8 cellular contexts compared by ENCODE assay signal in genomic region chr12:8241917-8242622, GRCh38. TPM values are rescaled to one million over a fixed set of nuclear protein-coding genes. Genes with fewer than 3 reads are reported as not detected.
A peak's percentile ranks its signal among the peaks of the same experiment; 100 is the strongest.
DNase-seq lines count a peak whose midpoint lies in the region; ATAC-seq and TF ChIP-seq lines count a peak whose summit lies in the region.
"Not testable (repeated sequence)": the region's sequence is repeated elsewhere in the genome, so short reads cannot be mapped to it uniquely, and the experiment has no call there.

No MANE protein-coding gene starts in this region.

- H3K27me3 ChIP-seq in DND-41 (ENCODE audit: insufficient read depth, low read length, poor library complexity); SJSA1 (replicated peaks); ectodermal cell (ENCODE audit: control insufficient read depth, insufficient read depth, low read length, poor library complexity, severe bottlenecking); osteoblast (ENCODE audit: insufficient read depth, low read length); thoracic aorta (replicated peaks; ENCODE audit: insufficient read depth): not testable (repeated sequence)

- peak overlapping the region; percentile 67 for H3K9ac ChIP-seq in DND-41 (ENCODE audit: low read depth, low read length)

- TF ChIP-seq CTCF in DND-41 (IDR thresholded peaks at IDR 0.05; ENCODE audit: borderline replicate concordance, extremely low read depth, low read length, poor library complexity, severe bottlenecking); LNCaP clone FGC (IDR thresholded peaks at IDR 0.05; ENCODE audit: control insufficient read depth, extremely low read depth, insufficient read depth); osteoblast (IDR thresholded peaks at IDR 0.05; ENCODE audit: extremely low read depth, low read depth, low read length); thoracic aorta (IDR thresholded peaks at IDR 0.05): not testable (repeated sequence)

- H3K36me3 Mint-ChIP-seq in immature natural killer cell, result not testable (repeated sequence)

- peaks cover 12% of the 10 kb centered on the region for H3K4me1 ChIP-seq in DND-41 (ENCODE audit: insufficient read depth, low read length)
- H3K4me1 ChIP-seq in SJSA1 (replicated peaks); ectodermal cell (ENCODE audit: control insufficient read depth, insufficient read depth, low read length); osteoblast (ENCODE audit: insufficient read depth, low read length); thoracic aorta (ENCODE audit: control insufficient read depth in 1 of 2, low read depth in 2 of 2): not testable (repeated sequence)

- not testable (repeated sequence) for H3K79me2 ChIP-seq in DND-41 (ENCODE audit: insufficient read depth, low read length); osteoblast (ENCODE audit: insufficient read depth, low read length)

- H4K20me1 ChIP-seq in DND-41 (ENCODE audit: insufficient read depth, low read length); osteoblast (ENCODE audit: insufficient read depth, low read length): not testable (repeated sequence)

- not testable (repeated sequence) for H3K27me3 Mint-ChIP-seq in immature natural killer cell (ENCODE audit: low read depth in 3 of 3)

- H3K9me3 ChIP-seq in DND-41 (ENCODE audit: insufficient read depth, low read length, severe bottlenecking); SJSA1 (replicated peaks); ectodermal cell (ENCODE audit: control insufficient read depth, low read length); osteoblast (ENCODE audit: low read depth, low read length); thoracic aorta: not testable (repeated sequence)

- H3K27ac Mint-ChIP-seq in immature natural killer cell, result peak overlapping the region; percentile 30 to 76 (median 54)

- H3K4me2 ChIP-seq in DND-41 (ENCODE audit: insufficient read depth, low read length) (peak overlapping the region; percentile 83), osteoblast (ENCODE audit: insufficient read depth, low read length) (peak overlapping the region; percentile 84)

- peak overlapping the region; percentile 47; the same call in 1 of the 2 replicates for H3K27ac ChIP-seq in DND-41 (ENCODE audit: low read length)
- peak overlapping the region; percentile 87 for H3K27ac ChIP-seq in SJSA1
- H3K27ac ChIP-seq in ectodermal cell (ENCODE audit: insufficient read depth, low read depth, low read length, poor library complexity, severe bottlenecking), result not testable (repeated sequence)
- H3K27ac ChIP-seq in osteoblast (ENCODE audit: low read depth, low read length), result peak overlapping the region; percentile 81
- peak overlapping the region in 1 of 2 donors; percentile 82 for H3K27ac ChIP-seq in thoracic aorta

- H3K36me3 ChIP-seq in DND-41 (ENCODE audit: insufficient read depth, low read length); SJSA1; ectodermal cell (ENCODE audit: control insufficient read depth, insufficient read depth, low read length); osteoblast (ENCODE audit: insufficient read depth, low read length); thoracic aorta: not testable (repeated sequence)

- H3K4me1 Mint-ChIP-seq in immature natural killer cell, result not testable (repeated sequence)

- ATAC-seq in DND-41 (ENCODE audit: insufficient read depth, low read depth); thoracic aorta (ENCODE audit: insufficient number of reproducible peaks, low FRiP score, low read depth): not testable (repeated sequence)

- H2AFZ ChIP-seq in DND-41 (ENCODE audit: low read depth, low read length), result peak overlapping the region; percentile 82
- peak overlapping the region; percentile 6 for H2AFZ ChIP-seq in osteoblast (ENCODE audit: low read length)

- WGBS in ectodermal cell, 2 experiments, result 3 to 7% methylated on average over 18 to 19 of the region's 20 CpGs

- H3K4me3 Mint-ChIP-seq in immature natural killer cell, result peak overlapping the region; percentile 77 to 96 (median 94)

- H3K4me3 ChIP-seq in DND-41 (ENCODE audit: low read depth in 1 of 2, low read length in 2 of 2), result peak overlapping the region; percentile 41 to 69; a peak in 3 of 4 replicates
- H3K4me3 ChIP-seq in LNCaP clone FGC (ENCODE audit: low read depth, low read length), result peak overlapping the region; percentile 79
- peak overlapping the region; percentile 69 for H3K4me3 ChIP-seq in SJSA1
- peak overlapping the region; percentile 68 for H3K4me3 ChIP-seq in ectodermal cell (ENCODE audit: insufficient read depth, low read depth, low read length)
- peak overlapping the region; percentile 74 for H3K4me3 ChIP-seq in osteoblast (ENCODE audit: insufficient read depth, low read length)
- peak overlapping the region; percentile 97 for H3K4me3 ChIP-seq in thoracic aorta

- DNase-seq in DND-41 (peak; percentile 58), SJSA1 (ENCODE audit: low read depth in 1 of 2, low spot score in 2 of 2) (peak; percentile 55 to 69), immature natural killer cell (peak in 2 of 3 donors; percentile 14 to 19), osteoblast (ENCODE audit: insufficient read length, low spot score, missing footprints) (peak; percentile 29)
- not testable (repeated sequence) for DNase-seq in LNCaP clone FGC (ENCODE audit: low read depth); thoracic aorta (ENCODE audit: low spot score)
- DNase-seq in activated T-cell treated with anti-CD3 and anti-CD28 coated beads, Interleukin-2, amount 50 U/mL, for 48 hours, result peak; percentile 47 to 54

- not testable (repeated sequence) for H3K9me3 Mint-ChIP-seq in immature natural killer cell

RNA-seq across cellular contexts. Expression of gene FAM90A1, which starts 14.7 kb away (rescaled TPM):
- total RNA-seq in SJSA1 (2014; rRNA removed; shearing (Covaris generic)), result not detected in 2 replicates
- not detected for polyA plus RNA-seq in ectodermal cell (2013, experiment 1 of 4)
- polyA plus RNA-seq in ectodermal cell (2013, experiment 2 of 4), result 0.12 TPM
- not detected for polyA plus RNA-seq in ectodermal cell (2013, experiment 3 of 4)
- polyA plus RNA-seq in ectodermal cell (2013, experiment 4 of 4), result not detected
- polyA plus RNA-seq in immature natural killer cell, result under 1 TPM in 1 of 3 donors, not detected in 2; 0.09 TPM
- total RNA-seq in osteoblast (not detected in 2 replicates), thoracic aorta (not detected)
